In the genomic region with DNA sequence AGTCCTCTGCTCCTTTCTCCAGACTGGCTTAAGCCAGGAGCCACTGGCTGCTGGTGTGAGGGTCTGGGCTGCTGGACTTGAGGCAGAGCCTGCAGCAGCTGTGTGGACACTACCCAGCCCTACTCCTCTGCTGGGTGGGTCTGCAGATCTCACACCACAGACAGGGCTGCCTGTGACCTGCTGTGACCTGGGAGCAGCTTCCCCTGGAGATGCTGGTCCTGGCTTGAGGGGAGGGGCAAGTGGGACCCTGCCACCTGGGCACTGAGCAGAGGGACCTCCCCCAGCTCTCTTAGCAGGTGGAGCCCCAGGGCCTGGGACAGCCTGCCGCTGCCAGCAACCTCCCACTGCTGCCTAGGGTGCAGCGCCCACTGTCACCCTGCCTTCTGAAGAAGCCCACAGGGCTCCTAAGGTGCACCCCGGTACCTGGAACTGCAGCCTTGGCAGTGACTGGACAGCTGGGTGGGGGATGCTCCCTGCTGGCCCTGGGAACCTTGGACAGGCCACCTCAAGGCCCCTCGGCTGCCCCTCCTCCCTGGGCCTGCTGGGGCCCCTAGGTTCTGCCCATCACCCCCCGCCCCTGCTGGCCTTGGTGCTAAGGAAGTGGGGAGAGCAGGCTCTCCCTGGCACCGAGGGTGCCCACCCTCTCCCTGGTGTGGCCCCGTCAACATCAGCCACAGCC, we compare ENCODE assay signal across 24 cellular contexts. TPM values are rescaled to one million over a fixed set of nuclear protein-coding genes. Genes with fewer than 3 reads are reported as not detected.
DNase-seq lines count a peak whose midpoint lies in the region; TF ChIP-seq lines count a peak whose summit lies in the region.
"Had no signal": no experiment of that assay in that cellular context is flagged by ENCODE, and none has a peak within 500 bp of the region (broad histone marks: within the 10 kb centered on the region; RNA-seq: fewer than 3 reads in every experiment).

No MANE protein-coding gene starts in this region.

- peaks cover 7% of the 10 kb centered on the region for H3K4me1 ChIP-seq in NT2/D1 (ENCODE audit: insufficient read depth, insufficient read length)
- H3K4me1 ChIP-seq: HAP-1 had no signal

- no peak overlapping the region for H3K27ac Mint-ChIP-seq in activated CD4-positive, alpha-beta memory T cell treated with anti-CD3 and anti-CD28 coated beads, Interleukin-2, amount 10 ng/mL, durations not matched to agents 7 days and 5 days
- H3K27ac Mint-ChIP-seq: activated CD8-positive, alpha-beta T cell treated with anti-CD3 and anti-CD28 coated beads for 36 hours; CD4-positive, alpha-beta memory T cell; T-cell; type B pancreatic cell had no signal

- DNase-seq in NT2/D1 (ENCODE audit: low read depth, low spot score) (no peak), cerebellar nuclear complex (lab: John Stamatoyannopoulos, UW) (no peak)
- DNase-seq in activated CD4-positive, alpha-beta memory T cell treated with anti-CD3 and anti-CD28 coated beads, Interleukin-2, amount 10 ng/mL, durations not matched to agents 7 days and 5 days: no peak
- DNase-seq: activated CD8-positive, alpha-beta T cell treated with anti-CD3 and anti-CD28 coated beads for 36 hours; activated gamma-delta T cell; body of pancreas; DMS 273 treated with DMSO at 0.1 percent for 48 hours; heart left ventricle; mesendoderm; naive B cell; NCI-H1105 treated with DMSO at 0.1 percent for 48 hours; NCI-H2029 treated with DMSO at 0.1 percent for 48 hours; PC-3; stimulated activated CD4-positive, alpha-beta T cell treated with anti-CD3 and anti-CD28 coated beads, Interleukin-4, amount 100 ng/mL, for 24 hours; T-cell had no signal

- no peaks in the 10 kb centered on the region for H3K27me3 Mint-ChIP-seq in activated CD4-positive, alpha-beta memory T cell treated with anti-CD3 and anti-CD28 coated beads, Interleukin-2, amount 10 ng/mL, durations not matched to agents 7 days and 5 days
- H3K27me3 Mint-ChIP-seq: activated CD8-positive, alpha-beta T cell treated with anti-CD3 and anti-CD28 coated beads for 36 hours; CD4-positive, alpha-beta memory T cell; naive B cell; T-cell; type B pancreatic cell had no signal

- H3K9me3 Mint-ChIP-seq in activated CD4-positive, alpha-beta memory T cell treated with anti-CD3 and anti-CD28 coated beads, Interleukin-2, amount 10 ng/mL, durations not matched to agents 7 days and 5 days: no peaks in the 10 kb centered on the region
- H3K9me3 Mint-ChIP-seq: activated CD8-positive, alpha-beta T cell treated with anti-CD3 and anti-CD28 coated beads for 36 hours; CD4-positive, alpha-beta memory T cell; naive B cell; T-cell; type B pancreatic cell had no signal

- no peak for TF ChIP-seq RAD21 in neural cell (conservative IDR thresholded peaks at IDR 0.05)

- no peak overlapping the region for H3K27ac ChIP-seq in neural cell (ENCODE audit: low read length)
- H3K27ac ChIP-seq: heart left ventricle had no signal

- no peaks in the 10 kb centered on the region for H3K36me3 Mint-ChIP-seq in activated CD4-positive, alpha-beta memory T cell treated with anti-CD3 and anti-CD28 coated beads, Interleukin-2, amount 10 ng/mL, durations not matched to agents 7 days and 5 days (ENCODE audit: low read depth)
- H3K36me3 Mint-ChIP-seq: CD4-positive, alpha-beta memory T cell; naive B cell; T-cell; type B pancreatic cell had no signal

- no peaks in the 10 kb centered on the region for H3F3A ChIP-seq in neural cell (ENCODE audit: insufficient read depth, low read length, poor library complexity, severe bottlenecking)

- H3K4me2 ChIP-seq in neural cell (ENCODE audit: low read length): no peak overlapping the region

- no peak for TF ChIP-seq CTCF in neural cell (IDR thresholded peaks at IDR 0.05; ENCODE audit: poor library complexity, severe bottlenecking)

- CTCF ChIA-PET in activated CD4-positive, alpha-beta memory T cell treated with anti-CD3 and anti-CD28 coated beads, Interleukin-2, amount 10 ng/mL, durations not matched to agents 7 days and 5 days (lab: Charles Lee): no interaction called here

- H3K4me3 ChIP-seq in NT2/D1 (ENCODE audit: insufficient read length, low read depth) (no peak overlapping the region), neural cell (ENCODE audit: low read length) (no peak overlapping the region)
- H3K4me3 ChIP-seq: body of pancreas, HAP-1, heart left ventricle had no signal

- H3K9me3 ChIP-seq in NT2/D1 (ENCODE audit: insufficient read depth, low read length): no peaks in the 10 kb centered on the region
- H3K9me3 ChIP-seq in neural cell (ENCODE audit: low read length): no peaks in the 10 kb centered on the region
- H3K9me3 ChIP-seq: body of pancreas, HAP-1, heart left ventricle had no signal

- H3K9me2 ChIP-seq in neural cell (ENCODE audit: insufficient read depth, low read length): no peaks in the 10 kb centered on the region

- no peaks in the 10 kb centered on the region for H3K79me2 ChIP-seq in neural cell (replicated peaks; ENCODE audit: insufficient read depth, low read length)

- POLR2A ChIA-PET in activated CD4-positive, alpha-beta memory T cell treated with anti-CD3 and anti-CD28 coated beads, Interleukin-2, amount 10 ng/mL, durations not matched to agents 7 days and 5 days (lab: Charles Lee): no interaction called here

- no peak for TF ChIP-seq EP300 in neural cell (conservative IDR thresholded peaks at IDR 0.05; ENCODE audit: poor library complexity, severe bottlenecking)

- no peaks in the 10 kb centered on the region for H3K4me1 Mint-ChIP-seq in activated CD4-positive, alpha-beta memory T cell treated with anti-CD3 and anti-CD28 coated beads, Interleukin-2, amount 10 ng/mL, durations not matched to agents 7 days and 5 days
- H3K4me1 Mint-ChIP-seq: CD4-positive, alpha-beta memory T cell; T-cell had no signal

- peak overlapping the region; percentile 3 for H3K9ac ChIP-seq in NT2/D1 (ENCODE audit: insufficient read length, low read depth)
- H3K9ac ChIP-seq in neural cell (ENCODE audit: low read length): no peak overlapping the region

- no peak overlapping the region for H2AFZ ChIP-seq in neural cell (ENCODE audit: low read depth, low read length)

- H3K36me3 ChIP-seq in NT2/D1 (ENCODE audit: insufficient read depth, insufficient read length, low read length) (peaks cover 43% of the 10 kb centered on the region), neural cell (ENCODE audit: insufficient read depth, low read length) (peaks cover 5% of the 10 kb centered on the region)
- H3K36me3 ChIP-seq: HAP-1 had no signal

- peaks cover 3% of the 10 kb centered on the region for H4K20me1 ChIP-seq in neural cell (ENCODE audit: insufficient read depth)

- no peak overlapping the region for H3K4me3 Mint-ChIP-seq in activated CD4-positive, alpha-beta memory T cell treated with anti-CD3 and anti-CD28 coated beads, Interleukin-2, amount 10 ng/mL, durations not matched to agents 7 days and 5 days
- H3K4me3 Mint-ChIP-seq: activated CD8-positive, alpha-beta T cell treated with anti-CD3 and anti-CD28 coated beads for 36 hours; CD4-positive, alpha-beta memory T cell; T-cell; type B pancreatic cell had no signal

- H3K27me3 ChIP-seq in NT2/D1 (ENCODE audit: insufficient read depth, insufficient read length) (no peaks in the 10 kb centered on the region), neural cell (ENCODE audit: insufficient read depth, low read depth, low read length) (no peaks in the 10 kb centered on the region)
- H3K27me3 ChIP-seq: body of pancreas, heart left ventricle had no signal

TF ChIP-seq in neural cell, 6 proteins besides CTCF, POLR2A, EP300 and RAD21 (continues in another document):
- TF ChIP-seq MXI1 (conservative IDR thresholded peaks at IDR 0.05; ENCODE audit: poor library complexity, severe bottlenecking) (no peak), TAF1 (IDR thresholded peaks at IDR 0.05; ENCODE audit: low read depth) (no peak), SMC3 (conservative IDR thresholded peaks at IDR 0.05; ENCODE audit: poor library complexity) (no peak)

RNA-seq across cellular contexts. Expression of gene CACFD1, which starts 9.1 kb away (rescaled TPM):
- 75.4 and 78.0 TPM in 2 replicates for polyA plus RNA-seq in neural cell
- 62.9 and 81.1 TPM in 2 replicates for polyA minus RNA-seq in neural cell
- total RNA-seq in activated CD4-positive, alpha-beta memory T cell treated with anti-CD3 and anti-CD28 coated beads, Interleukin-2, amount 10 ng/mL, durations not matched to agents 7 days and 5 days: 1 to 10 TPM in 1 of 2 experiments, under 1 TPM in 1; 0.68 to 1.2 TPM

RNA-seq across cellular contexts. Expression of gene SLC2A6, which starts 10.0 kb away (rescaled TPM):
- 11.5 and 17.9 TPM in 2 replicates for polyA plus RNA-seq in neural cell
- 18.5 and 23.9 TPM in 2 replicates for polyA minus RNA-seq in neural cell
- total RNA-seq in activated CD4-positive, alpha-beta memory T cell treated with anti-CD3 and anti-CD28 coated beads, Interleukin-2, amount 10 ng/mL, durations not matched to agents 7 days and 5 days: 1 to 10 TPM; 1.2 to 2.0 TPM

RNA-seq across cellular contexts. Expression of gene ADAMTS13, which starts 46.7 kb away (rescaled TPM):
- 13.5 and 24.8 TPM in 2 replicates for polyA plus RNA-seq in neural cell
- 4.4 and 6.6 TPM in 2 replicates for polyA minus RNA-seq in neural cell
- total RNA-seq in activated CD4-positive, alpha-beta memory T cell treated with anti-CD3 and anti-CD28 coated beads, Interleukin-2, amount 10 ng/mL, durations not matched to agents 7 days and 5 days: 1 to 10 TPM; 2.1 to 2.4 TPM
- polyA plus RNA-seq: CD4-positive, alpha-beta memory T cell had no signal

RNA-seq across cellular contexts. Expression of gene REXO4, which starts 51.1 kb away (rescaled TPM):
- 15.0 and 16.1 TPM in 2 replicates for polyA plus RNA-seq in neural cell
- 13.9 and 15.4 TPM in 2 replicates for polyA minus RNA-seq in neural cell
- total RNA-seq in activated CD4-positive, alpha-beta memory T cell treated with anti-CD3 and anti-CD28 coated beads, Interleukin-2, amount 10 ng/mL, durations not matched to agents 7 days and 5 days: 10 to 100 TPM; 19.7 to 21.7 TPM

RNA-seq across cellular contexts. Expression of gene MYMK, which starts 55.8 kb away (rescaled TPM):
- not detected in 2 replicates for polyA plus RNA-seq in neural cell
- polyA minus RNA-seq in neural cell: not detected in 2 replicates
- total RNA-seq in activated CD4-positive, alpha-beta memory T cell treated with anti-CD3 and anti-CD28 coated beads, Interleukin-2, amount 10 ng/mL, durations not matched to agents 7 days and 5 days: not detected
- total RNA-seq: activated CD8-positive, alpha-beta T cell treated with anti-CD3 and anti-CD28 coated beads for 36 hours; body of pancreas; CD4-positive, alpha-beta memory T cell; chondrocyte; epithelial cell of proximal tubule; fibroblast of villous mesenchyme; heart left ventricle; M059J; osteoblast; PC-3; T-cell had no signal
- polyA plus RNA-seq: CD4-positive, alpha-beta memory T cell; heart left ventricle had no signal
